14 cellular contexts compared by ENCODE assay signal in genomic region chr5:74288038-74288437, GRCh38.
DNase-seq lines count a peak whose midpoint lies in the region; ATAC-seq and TF ChIP-seq lines count a peak whose summit lies in the region.
"Had no signal": no experiment of that assay in that cellular context is flagged by ENCODE, and none has a peak within 500 bp of the region (broad histone marks: within the 10 kb centered on the region; RNA-seq: fewer than 3 reads in every experiment).

No MANE protein-coding gene starts in this region.

- no peak overlapping the region for H3K18ac ChIP-seq in trophoblast cell (ENCODE audit: low read length)

- peak overlapping the region; percentile 29 for H2BK12ac ChIP-seq in trophoblast cell (ENCODE audit: low read length)

- H2AFZ ChIP-seq in trophoblast cell (ENCODE audit: insufficient read depth, low read length, poor library complexity) (no peak overlapping the region), smooth muscle cell (ENCODE audit: low read depth) (no peak overlapping the region)
- H2AFZ ChIP-seq: PC-9 had no signal

- no peaks in the 10 kb centered on the region for H4K20me1 ChIP-seq in smooth muscle cell (ENCODE audit: low read depth)
- H4K20me1 ChIP-seq: BLaER1 had no signal

- ATAC-seq in upper lobe of left lung (ENCODE audit: low FRiP score in 2 of 2) = peak in 1 of 2 donors; percentile 67
- ATAC-seq in CD8-positive, alpha-beta T cell = no peak

- H3K4me1 ChIP-seq in trophoblast cell (ENCODE audit: control insufficient read depth in 1 of 2, insufficient read depth in 2 of 2, low read length in 2 of 2) (peaks cover 0 to 2% of the 10 kb centered on the region in 2 experiments), upper lobe of left lung (peaks cover 0 to 5% (median 0%) of the 10 kb centered on the region in 4 donors), smooth muscle cell (ENCODE audit: low read depth) (no peaks in the 10 kb centered on the region), HAP-1 (no peaks in the 10 kb centered on the region)
- no peaks in the 10 kb centered on the region for H3K4me1 ChIP-seq in CD8-positive, alpha-beta T cell (ENCODE audit: insufficient read depth, low read length)
- H3K4me1 ChIP-seq: BLaER1 had no signal

- H3K9ac ChIP-seq in trophoblast cell (ENCODE audit: low read length) (no peak overlapping the region), smooth muscle cell (ENCODE audit: low read depth) (no peak overlapping the region)
- H3K9ac ChIP-seq: BLaER1 had no signal

- peaks cover 3% of the 10 kb centered on the region for H3K79me1 ChIP-seq in trophoblast cell (ENCODE audit: low read length)

- CTCF ChIA-PET in CD8-positive, alpha-beta T cell (lab: Charles Lee) = no interaction called here

- no peak overlapping the region for H2BK5ac ChIP-seq in trophoblast cell (ENCODE audit: low read depth, low read length, poor library complexity)

- TF ChIP-seq EP300 in upper lobe of left lung (IDR thresholded peaks at IDR 0.05) = no peak

- no peaks in the 10 kb centered on the region for H3K36me3 Mint-ChIP-seq in chondrocyte (ENCODE audit: low read depth)
- H3K36me3 Mint-ChIP-seq in CD8-positive, alpha-beta T cell = no peaks in the 10 kb centered on the region

- H3K27ac Mint-ChIP-seq in chondrocyte (ENCODE audit: unreplicated experiment) = peak overlapping the region; percentile 87
- no peak overlapping the region for H3K27ac Mint-ChIP-seq in CD8-positive, alpha-beta T cell

- H3K27me3 Mint-ChIP-seq in chondrocyte (ENCODE audit: low read depth) = no peaks in the 10 kb centered on the region
- H3K27me3 Mint-ChIP-seq in CD8-positive, alpha-beta T cell (ENCODE audit: low read depth) = peaks cover 3% of the 10 kb centered on the region

- peak overlapping the region; percentile 90 for H2AK5ac ChIP-seq in trophoblast cell (ENCODE audit: low read length)

- H4K91ac ChIP-seq in trophoblast cell (ENCODE audit: low read depth, low read length) = no peak overlapping the region

- no peak overlapping the region for H4K8ac ChIP-seq in trophoblast cell (ENCODE audit: low read depth, low read length)

- no peaks in the 10 kb centered on the region for H3F3A ChIP-seq in smooth muscle cell (ENCODE audit: low read depth)

- H3K27ac ChIP-seq in trophoblast cell (ENCODE audit: low read depth, low read length) = no peak overlapping the region
- H3K27ac ChIP-seq in upper lobe of left lung = peak overlapping the region in 3 of 4 donors; percentile 8 to 57 (median 48)
- H3K27ac ChIP-seq in smooth muscle cell (ENCODE audit: low read depth) = no peak overlapping the region
- no peak overlapping the region for H3K27ac ChIP-seq in CD8-positive, alpha-beta T cell (ENCODE audit: low read depth, low read length)
- H3K27ac ChIP-seq: BLaER1, PC-9 had no signal

- no peak overlapping the region for H3K4ac ChIP-seq in trophoblast cell (ENCODE audit: low read depth, low read length)

- TF ChIP-seq CTCF in chondrocyte (IDR thresholded peaks at IDR 0.05) (no peak), fibroblast of mammary gland (conservative IDR thresholded peaks at IDR 0.05; ENCODE audit: control insufficient read depth, insufficient read depth, low read depth, low read length) (no peak), upper lobe of left lung (IDR thresholded peaks at IDR 0.05) (no peak), smooth muscle cell (IDR thresholded peaks at IDR 0.05; ENCODE audit: borderline replicate concordance, insufficient read depth, poor library complexity, severe bottlenecking) (no peak)
- TF ChIP-seq CTCF in CD8-positive, alpha-beta T cell (IDR thresholded peaks at IDR 0.05) = no peak

- H3K23ac ChIP-seq in trophoblast cell (ENCODE audit: low read length) = no peak overlapping the region

- H3K4me2 ChIP-seq in trophoblast cell (ENCODE audit: low read length) (no peak overlapping the region), smooth muscle cell (no peak overlapping the region)
- H3K4me2 ChIP-seq: BLaER1, PC-9 had no signal

- H3K27me3 ChIP-seq in trophoblast cell (ENCODE audit: insufficient read depth, low read length) = no peaks in the 10 kb centered on the region
- H3K27me3 ChIP-seq in upper lobe of left lung = no peaks in the 10 kb centered on the region
- H3K27me3 ChIP-seq in smooth muscle cell (ENCODE audit: low read depth) = no peaks in the 10 kb centered on the region
- H3K27me3 ChIP-seq in CD8-positive, alpha-beta T cell (ENCODE audit: insufficient read depth, low read length) = no peaks in the 10 kb centered on the region
- no peaks in the 10 kb centered on the region for H3K27me3 ChIP-seq in HAP-1 (ENCODE audit: low read depth)
- H3K27me3 ChIP-seq: BLaER1 had no signal

- H3K4me3 Mint-ChIP-seq in chondrocyte (ENCODE audit: unreplicated experiment) = no peak overlapping the region
- H3K4me3 Mint-ChIP-seq in CD8-positive, alpha-beta T cell = no peak overlapping the region

- H2BK120ac ChIP-seq in trophoblast cell (ENCODE audit: insufficient read depth, low read length, poor library complexity) = no peak overlapping the region

- DNase-seq in chondrocyte (ENCODE audit: low spot score) = no peak
- peak; percentile 74 for DNase-seq in fibroblast of mammary gland (ENCODE audit: low read depth)
- DNase-seq in trophoblast cell = no peak
- DNase-seq in upper lobe of left lung = peak in 1 of 2 donors; percentile 15
- DNase-seq in smooth muscle cell (lab: John Stamatoyannopoulos, UW; ENCODE audit: unreplicated experiment) = no peak
- DNase-seq in CD8-positive, alpha-beta T cell = no peak
- DNase-seq in HAP-1 (ENCODE audit: low spot score in 2 of 2) = no peak
- DNase-seq: GOT3, KG1, NCI-H1092 treated with DMSO at 0.1 percent for 48 hours, NCI-H1694 treated with DMSO at 0.1 percent for 48 hours, NCI-H748 treated with DMSO at 0.1 percent for 48 hours, PC-9 had no signal

- intact Hi-C loops in CD8-positive, alpha-beta T cell (cut with DNase I, micrococcal nuclease) = no loop called here

- TF ChIP-seq POLR2A in upper lobe of left lung (IDR thresholded peaks at IDR 0.05) = no peak

- H3K14ac ChIP-seq in trophoblast cell (ENCODE audit: low read length) = no peak overlapping the region

- H3K9me3 Mint-ChIP-seq in chondrocyte (ENCODE audit: low read depth) = no peaks in the 10 kb centered on the region
- H3K9me3 Mint-ChIP-seq in CD8-positive, alpha-beta T cell = no peaks in the 10 kb centered on the region

- H4K12ac ChIP-seq in trophoblast cell (ENCODE audit: low read depth, low read length) = no peak overlapping the region

- H3K79me2 ChIP-seq in trophoblast cell (ENCODE audit: control insufficient read depth, insufficient read depth, low read length, poor library complexity) (no peaks in the 10 kb centered on the region), smooth muscle cell (ENCODE audit: low read depth) (no peaks in the 10 kb centered on the region)

- POLR2A ChIA-PET in CD8-positive, alpha-beta T cell (lab: Charles Lee) = no interaction called here

- H3K9me3 ChIP-seq in trophoblast cell (ENCODE audit: insufficient read depth, low read depth, low read length) = no peaks in the 10 kb centered on the region
- no peaks in the 10 kb centered on the region for H3K9me3 ChIP-seq in upper lobe of left lung
- H3K9me3 ChIP-seq in smooth muscle cell (replicated peaks; ENCODE audit: low read depth) = no peaks in the 10 kb centered on the region
- H3K9me3 ChIP-seq in CD8-positive, alpha-beta T cell (ENCODE audit: low read length) = no peaks in the 10 kb centered on the region
- H3K9me3 ChIP-seq in HAP-1 = no peaks in the 10 kb centered on the region
- H3K9me3 ChIP-seq: BLaER1 had no signal

- in situ Hi-C loops in HAP-1 (cut with MboI; ENCODE audit: low sequenced_read_pairs) = no loop called here

- peaks cover 54% of the 10 kb centered on the region for H3K4me1 Mint-ChIP-seq in chondrocyte (ENCODE audit: low read depth)
- no peaks in the 10 kb centered on the region for H3K4me1 Mint-ChIP-seq in CD8-positive, alpha-beta T cell (ENCODE audit: low read depth)

- no peak overlapping the region for H3K4me3 ChIP-seq in fibroblast of mammary gland (ENCODE audit: control insufficient read depth, low read depth, low read length)
- H3K4me3 ChIP-seq in trophoblast cell (ENCODE audit: low read depth, low read length) = no peak overlapping the region
- no peak overlapping the region for H3K4me3 ChIP-seq in upper lobe of left lung
- no peak overlapping the region for H3K4me3 ChIP-seq in smooth muscle cell
- H3K4me3 ChIP-seq in CD8-positive, alpha-beta T cell (ENCODE audit: low read depth, low read length) = no peak overlapping the region
- H3K4me3 ChIP-seq in HAP-1 = no peak overlapping the region
- H3K4me3 ChIP-seq: BLaER1, PC-9 had no signal

- H3K36me3 ChIP-seq in trophoblast cell (ENCODE audit: control insufficient read depth in 1 of 2, insufficient read depth in 2 of 2, low read length in 2 of 2) = no peaks in the 10 kb centered on the region
- H3K36me3 ChIP-seq in upper lobe of left lung = no peaks in the 10 kb centered on the region
- H3K36me3 ChIP-seq in smooth muscle cell (ENCODE audit: low read depth) = no peaks in the 10 kb centered on the region
- no peaks in the 10 kb centered on the region for H3K36me3 ChIP-seq in CD8-positive, alpha-beta T cell (ENCODE audit: insufficient read depth, low read length)
- H3K36me3 ChIP-seq in HAP-1 (replicated peaks) = no peaks in the 10 kb centered on the region
- H3K36me3 ChIP-seq: BLaER1 had no signal

- WGBS in trophoblast cell (ENCODE audit: extremely low coverage, insufficient coverage, insufficient read length) = no CpG with 5 or more reads among the region's 4 CpGs
- WGBS in upper lobe of left lung, 2 donors = 94 to 96% methylated on average over 4 of the region's 4 CpGs
- WGBS in smooth muscle cell (ENCODE audit: low lambda C conversion rate) = 92% methylated on average over 4 of the region's 4 CpGs

Comparison
In these comparisons a context has a peak if more than half of its experiments do, and no peak if none do; other contexts are left out.
1. H3K27ac ChIP-seq: peak in upper lobe of left lung (3 of 4); none in trophoblast cell (single experiment), smooth muscle cell (single experiment) and CD8-positive, alpha-beta T cell (single experiment).